In genomic region chr11:65288706-65289536, GRCh38 we compare ENCODE assay signal across 13 cellular contexts. TPM values are rescaled to one million over a fixed set of nuclear protein-coding genes. Genes with fewer than 3 reads are reported as not detected.
DNase-seq lines count a peak whose midpoint lies in the region; ATAC-seq, FAIRE-seq and TF ChIP-seq lines count a peak whose summit lies in the region.
"Had no signal": no experiment of that assay in that cellular context is flagged by ENCODE, and none has a peak within 500 bp of the region (broad histone marks: within the 10 kb centered on the region; RNA-seq: fewer than 3 reads in every experiment).

No MANE protein-coding gene starts in this region.

- no peaks in the 10 kb centered on the region for H3K27me3 ChIP-seq in bronchial epithelial cell (ENCODE audit: control insufficient read depth, insufficient read depth, low read length)
- H3K27me3 ChIP-seq in aorta (ENCODE audit: control insufficient read depth in 1 of 2, insufficient read depth in 2 of 2, low read length in 1 of 2), result no peaks in the 10 kb centered on the region

- H3K4me1 Mint-ChIP-seq in mesothelial cell of epicardium, result peaks cover 34% of the 10 kb centered on the region
- H3K4me1 Mint-ChIP-seq: activated CD4-positive, alpha-beta T cell treated with anti-CD3 and anti-CD28 coated beads for 36 hours had no signal

- peaks cover 20% of the 10 kb centered on the region for H3K36me3 Mint-ChIP-seq in mesothelial cell of epicardium

- H3K36me3 ChIP-seq in bronchial epithelial cell (ENCODE audit: control insufficient read depth, insufficient read depth, low read length), result peaks cover 2% of the 10 kb centered on the region
- H3K36me3 ChIP-seq in aorta (ENCODE audit: control insufficient read depth in 1 of 2, insufficient read depth in 2 of 2, low read length in 1 of 2), result no peaks in the 10 kb centered on the region

- peak; percentile 36 for DNase-seq in AG20443 (ENCODE audit: low spot score)
- DNase-seq in NCI-H1105 (lab: John Stamatoyannopoulos, UW), result peak; percentile 65
- peak; percentile 12 for DNase-seq in bronchial epithelial cell (ENCODE audit: low read depth)
- DNase-seq in mesothelial cell of epicardium (ENCODE audit: low spot score in 2 of 2, unreplicated experiment in 2 of 2), result no peak
- no peak for DNase-seq in aorta
- DNase-seq in HPDE6-E6E7 (ENCODE audit: extremely low spot score), result no peak
- DNase-seq: activated CD4-positive, alpha-beta T cell treated with anti-CD3 and anti-CD28 coated beads for 36 hours; CD4-positive, alpha-beta T cell had no signal

- H3K27me3 Mint-ChIP-seq in mesothelial cell of epicardium (ENCODE audit: low read depth), result no peaks in the 10 kb centered on the region
- H3K27me3 Mint-ChIP-seq: activated CD4-positive, alpha-beta T cell treated with anti-CD3 and anti-CD28 coated beads for 36 hours; activated naive CD8-positive, alpha-beta T cell; CD4-positive, alpha-beta T cell had no signal

- peak overlapping the region; percentile 55 for H3K27ac Mint-ChIP-seq in mesothelial cell of epicardium
- H3K27ac Mint-ChIP-seq: activated CD4-positive, alpha-beta T cell treated with anti-CD3 and anti-CD28 coated beads for 36 hours; CD4-positive, alpha-beta T cell had no signal

- ATAC-seq in GM21528 (IDR thresholded peaks at IDR 0.05; ENCODE audit: low FRiP score, unreplicated experiment) (no peak), GM21717 (IDR thresholded peaks at IDR 0.05; ENCODE audit: unreplicated experiment) (no peak), aorta (ENCODE audit: low FRiP score) (no peak)
- ATAC-seq: activated CD4-positive, alpha-beta T cell treated with anti-CD3 and anti-CD28 coated beads for 36 hours had no signal

- no peaks in the 10 kb centered on the region for H3K9me3 ChIP-seq in aorta (ENCODE audit: control insufficient read depth, low read length)

- no peaks in the 10 kb centered on the region for H3K4me1 ChIP-seq in aorta (ENCODE audit: control insufficient read depth in 1 of 2, insufficient read depth in 2 of 2, low read length in 2 of 2)
- H3K4me1 ChIP-seq: parathyroid adenoma had no signal

- no peak overlapping the region for H3K4me3 Mint-ChIP-seq in mesothelial cell of epicardium
- H3K4me3 Mint-ChIP-seq: activated CD4-positive, alpha-beta T cell treated with anti-CD3 and anti-CD28 coated beads for 36 hours; activated naive CD8-positive, alpha-beta T cell; CD4-positive, alpha-beta T cell had no signal

- FAIRE-seq in bronchial epithelial cell (lab: Jason Lieb, UNC), result no peak
- FAIRE-seq: endometrium had no signal

- 67 to 70% methylated on average over 6 of the region's 6 CpGs for WGBS in aorta, 2 donors

- intact Hi-C loops in aorta (cut with DNase I), result no loop called here

- no peak for TF ChIP-seq CTCF in bronchial epithelial cell (IDR thresholded peaks at IDR 0.05; ENCODE audit: insufficient read depth, low read length, severe bottlenecking)
- no peak for TF ChIP-seq CTCF in mesothelial cell of epicardium (IDR thresholded peaks at IDR 0.05; ENCODE audit: unreplicated experiment)

- H3K9me3 Mint-ChIP-seq in mesothelial cell of epicardium, result no peaks in the 10 kb centered on the region
- H3K9me3 Mint-ChIP-seq: CD4-positive, alpha-beta T cell had no signal

- H3K27ac ChIP-seq in aorta (ENCODE audit: low read depth in 1 of 2, low read length in 2 of 2), result no peak overlapping the region
- H3K27ac ChIP-seq: parathyroid adenoma had no signal

- H3K4me3 ChIP-seq in bronchial epithelial cell (ENCODE audit: low read depth, low read length) (no peak overlapping the region), aorta (ENCODE audit: low read length in 2 of 2) (no peak overlapping the region)

RNA-seq across cellular contexts. Expression of gene CDC42EP2, which starts 25.7 kb away (rescaled TPM):
- total RNA-seq in bronchial epithelial cell (1.9 and 2.4 TPM in 2 replicates), mesothelial cell of epicardium (10.9 to 12.3 TPM (median 11.7 TPM) in 3 replicates), aorta (10 to 100 TPM; 16.2 to 20.9 TPM)
- 1 to 10 TPM; 2.3 to 3.5 TPM for polyA plus RNA-seq in aorta

RNA-seq across cellular contexts. Expression of gene POLA2, which starts 27.2 kb away (rescaled TPM):
- total RNA-seq in bronchial epithelial cell, result 1.3 and 1.6 TPM in 2 replicates
- 14.1 to 16.1 TPM (median 14.6 TPM) in 3 replicates for total RNA-seq in mesothelial cell of epicardium
- 1 to 10 TPM; 3.4 to 9.2 TPM for total RNA-seq in aorta
- 1 to 10 TPM; 3.0 to 4.1 TPM for polyA plus RNA-seq in aorta

RNA-seq across cellular contexts. Expression of gene DPF2, which starts 44.7 kb away (rescaled TPM):
- total RNA-seq in bronchial epithelial cell (16.8 and 18.2 TPM in 2 replicates), mesothelial cell of epicardium (80.1 to 85.3 TPM (median 81.3 TPM) in 3 replicates), aorta (10 to 100 TPM; 51.3 to 59.6 TPM)
- polyA plus RNA-seq in aorta, result 10 to 100 TPM; 16.4 to 41.1 TPM

Comparison
In these comparisons a context has a peak if more than half of its experiments do, and no peak if none do; other contexts are left out.
1. DNase-seq: peak in AG20443 (single experiment), NCI-H1105 (single experiment) and bronchial epithelial cell (single experiment); none in mesothelial cell of epicardium (0 of 2), aorta (0 of 2) and HPDE6-E6E7 (single experiment).